ENCODE assay signal across 8 cellular contexts in genomic region chr13:49421391-49421790, GRCh38.
DNase-seq lines count a peak whose midpoint lies in the region; ATAC-seq and TF ChIP-seq lines count a peak whose summit lies in the region.

No MANE protein-coding gene starts in this region.

- ATAC-seq in GM21529 (IDR thresholded peaks at IDR 0.05; ENCODE audit: unreplicated experiment) (peak; percentile 88), GM21528 (IDR thresholded peaks at IDR 0.05; ENCODE audit: low FRiP score, unreplicated experiment) (no peak)

- peak; percentile 30 for TF ChIP-seq CTCF in choroid plexus epithelial cell (conservative IDR thresholded peaks at IDR 0.05; ENCODE audit: low read depth, low read length)

- no peak overlapping the region for H3K4me3 ChIP-seq in choroid plexus epithelial cell (ENCODE audit: low read depth, low read length)

- DNase-seq in EL (peak; percentile 29), NCI-H146 treated with DMSO at 0.1 percent for 48 hours (lab: John Stamatoyannopoulos, UW; ENCODE audit: unreplicated experiment) (peak; percentile 20), choroid plexus epithelial cell (ENCODE audit: low read depth) (peak; percentile 28), NCI-H2171 (lab: John Stamatoyannopoulos, UW) (no peak), NCI-H1694 (lab: John Stamatoyannopoulos, UW) (no peak), NOMO-1 treated with dmso at 0.1 percent for 144 hours (lab: John Stamatoyannopoulos, UW; ENCODE audit: unreplicated experiment) (no peak)

Comparison
In these comparisons a context has a peak if more than half of its experiments do, and no peak if none do; other contexts are left out.
1. DNase-seq: peak in EL (single experiment), NCI-H146 treated with DMSO at 0.1 percent for 48 hours (single experiment) and choroid plexus epithelial cell (single experiment); none in NCI-H2171 (single experiment), NCI-H1694 (single experiment) and NOMO-1 treated with dmso at 0.1 percent for 144 hours (single experiment).